In genomic region chr17:75617218-75617617, GRCh38 we compare ENCODE assay signal across 24 cellular contexts. TPM values are rescaled to one million over a fixed set of nuclear protein-coding genes. Genes with fewer than 3 reads are reported as not detected.
A peak's percentile ranks its signal among the peaks of the same experiment; 100 is the strongest.
DNase-seq lines count a peak whose midpoint lies in the region; ATAC-seq, FAIRE-seq and TF ChIP-seq lines count a peak whose summit lies in the region.
"Had no signal": no experiment of that assay in that cellular context is flagged by ENCODE, and none has a peak within 500 bp of the region (broad histone marks: within the 10 kb centered on the region; RNA-seq: fewer than 3 reads in every experiment).

No MANE protein-coding gene starts in this region.

- peak overlapping the region in 3 of 4 donors; percentile 79 to 98 (median 92) for H3K27ac ChIP-seq in Peyer's patch
- peak overlapping the region; percentile 88 to 100 for H3K27ac ChIP-seq in small intestine (ENCODE audit: low read depth in 1 of 2, low read length in 1 of 2)
- H3K27ac ChIP-seq: A549; BLaER1 treated with 17β-estradiol and CSF1 and Interleukin-3, amounts not matched to agents 10 nM and 100 nM had no signal

- no peaks in the 10 kb centered on the region for H3K4me1 Mint-ChIP-seq in activated T-helper 2 cell treated with anti-CD3 and anti-CD28 coated beads, Interferon-gamma antibody, Interleukin-2, Interleukin-4, amounts not matched to agents 10 μg/mL and 5 μg/mL and 100 μg/mL, durations not matched to agents 14 hours and 24 hours and 36 hours (ENCODE audit: low read depth)
- H3K4me1 Mint-ChIP-seq: CD4-positive, alpha-beta memory T cell had no signal

- TF ChIP-seq CTCF in Peyer's patch (IDR thresholded peaks at IDR 0.05): no peak

- FAIRE-seq in small intestine (lab: Jason Lieb, UNC): no peak
- FAIRE-seq: A549, GM19239 had no signal

- H3K36me3 Mint-ChIP-seq in activated T-helper 2 cell treated with anti-CD3 and anti-CD28 coated beads, Interferon-gamma antibody, Interleukin-2, Interleukin-4, amounts not matched to agents 10 μg/mL and 5 μg/mL and 100 μg/mL, durations not matched to agents 14 hours and 24 hours and 36 hours (ENCODE audit: low read depth): no peaks in the 10 kb centered on the region
- H3K36me3 Mint-ChIP-seq: CD4-positive, alpha-beta memory T cell had no signal

- H3K4me1 ChIP-seq in Peyer's patch (peaks cover 0 to 50% (median 3%) of the 10 kb centered on the region in 4 donors), small intestine (ENCODE audit: control insufficient read depth in 2 of 2, insufficient read depth in 1 of 2, low read depth in 1 of 2, low read length in 1 of 2) (peaks cover 0 to 5% of the 10 kb centered on the region in 2 donors)
- H3K4me1 ChIP-seq: BLaER1 treated with 17β-estradiol and CSF1 and Interleukin-3, amounts not matched to agents 10 nM and 100 nM had no signal

- intact Hi-C loops in left colon (cut with DNase I, micrococcal nuclease): no loop called here
- intact Hi-C loops in activated T-helper 2 cell treated with anti-CD3 and anti-CD28 coated beads, Interferon-gamma antibody, Interleukin-2, Interleukin-4, amounts not matched to agents 10 μg/mL and 5 μg/mL and 100 μg/mL, durations not matched to agents 14 hours and 24 hours and 36 hours (cut with micrococcal nuclease): no loop called here

- 26 to 66% (median 43%) methylated on average over 16 of the region's 16 CpGs for WGBS in small intestine, 3 donors

- ATAC-seq in left colon (peak; percentile 81), GM21360 (IDR thresholded peaks at IDR 0.05; ENCODE audit: unreplicated experiment) (no peak)
- ATAC-seq: A549 had no signal

- TF ChIP-seq POLR2A in Peyer's patch (IDR thresholded peaks at IDR 0.05): peak; percentile 74 to 94

- H3K4me3 ChIP-seq in Peyer's patch: peak overlapping the region in 2 of 4 donors; percentile 22 to 32
- peak overlapping the region in 1 of 2 donors; percentile 16 for H3K4me3 ChIP-seq in small intestine (ENCODE audit: low read depth in 1 of 2, low read length in 2 of 2)
- H3K4me3 ChIP-seq: A549; BLaER1 treated with 17β-estradiol and CSF1 and Interleukin-3, amounts not matched to agents 10 nM and 100 nM had no signal

- H3K27ac Mint-ChIP-seq in activated T-helper 2 cell treated with anti-CD3 and anti-CD28 coated beads, Interferon-gamma antibody, Interleukin-2, Interleukin-4, amounts not matched to agents 10 μg/mL and 5 μg/mL and 100 μg/mL, durations not matched to agents 14 hours and 24 hours and 36 hours: no peak overlapping the region

- DNase-seq in HT-29 (ENCODE audit: low spot score) (peak; percentile 95), Peyer's patch (peak in 2 of 3 donors; percentile 91 to 93), left colon (peak; percentile 86 to 93), small intestine (peak; percentile 99), COLO829 (ENCODE audit: low spot score) (no peak)
- no peak for DNase-seq in activated T-helper 2 cell treated with anti-CD3 and anti-CD28 coated beads, Interferon-gamma antibody, Interleukin-2, Interleukin-4, amounts not matched to agents 10 μg/mL and 5 μg/mL and 100 μg/mL, durations not matched to agents 14 hours and 24 hours and 36 hours (ENCODE audit: low spot score)
- DNase-seq: AML-193; CD4-positive, alpha-beta memory T cell; DMS 273 treated with DMSO at 0.1 percent for 48 hours; DND-41; H9; KG1; MM.1S; NCI-H2029; NCI-H524 treated with DMSO at 0.1 percent for 48 hours; NCI-H774; Right ventricle myocardium superior had no signal

- H3K36me3 ChIP-seq in Peyer's patch: peaks cover 0 to 94% (median 0%) of the 10 kb centered on the region in 3 donors
- H3K36me3 ChIP-seq in small intestine (ENCODE audit: control insufficient read depth in 2 of 2, insufficient read depth in 2 of 2, low read length in 2 of 2): peaks cover 16 to 24% of the 10 kb centered on the region in 2 donors

- H3K9me3 ChIP-seq in Peyer's patch (no peaks in the 10 kb centered on the region), small intestine (ENCODE audit: control insufficient read depth, low read depth) (no peaks in the 10 kb centered on the region)
- H3K9me3 ChIP-seq: A549; BLaER1 treated with 17β-estradiol and CSF1 and Interleukin-3, amounts not matched to agents 10 nM and 100 nM; Caco-2 had no signal

- H3K27me3 ChIP-seq in Peyer's patch: no peaks in the 10 kb centered on the region
- no peaks in the 10 kb centered on the region for H3K27me3 ChIP-seq in small intestine (ENCODE audit: control insufficient read depth in 2 of 2, insufficient read depth in 2 of 2, low read length in 2 of 2)
- H3K27me3 ChIP-seq: BLaER1 treated with 17β-estradiol and CSF1 and Interleukin-3, amounts not matched to agents 10 nM and 100 nM had no signal

- no peaks in the 10 kb centered on the region for H3K9me3 Mint-ChIP-seq in activated T-helper 2 cell treated with anti-CD3 and anti-CD28 coated beads, Interferon-gamma antibody, Interleukin-2, Interleukin-4, amounts not matched to agents 10 μg/mL and 5 μg/mL and 100 μg/mL, durations not matched to agents 14 hours and 24 hours and 36 hours
- H3K9me3 Mint-ChIP-seq: CD4-positive, alpha-beta memory T cell; H9 had no signal

- no peak overlapping the region for H3K4me3 Mint-ChIP-seq in activated T-helper 2 cell treated with anti-CD3 and anti-CD28 coated beads, Interferon-gamma antibody, Interleukin-2, Interleukin-4, amounts not matched to agents 10 μg/mL and 5 μg/mL and 100 μg/mL, durations not matched to agents 14 hours and 24 hours and 36 hours (ENCODE audit: low read depth)
- H3K4me3 Mint-ChIP-seq: CD4-positive, alpha-beta memory T cell; H9 had no signal

- H3K27me3 Mint-ChIP-seq in activated T-helper 2 cell treated with anti-CD3 and anti-CD28 coated beads, Interferon-gamma antibody, Interleukin-2, Interleukin-4, amounts not matched to agents 10 μg/mL and 5 μg/mL and 100 μg/mL, durations not matched to agents 14 hours and 24 hours and 36 hours (ENCODE audit: low read depth): no peaks in the 10 kb centered on the region
- H3K27me3 Mint-ChIP-seq: CD4-positive, alpha-beta memory T cell had no signal

RNA-seq across cellular contexts. Expression of gene SMIM5, which starts 16.0 kb away (rescaled TPM):
- total RNA-seq in HT-29 (2014; rRNA removed; shearing (Covaris generic)): 16.4 and 16.7 TPM in 2 replicates
- total RNA-seq in Peyer's patch (100 to 1,000 TPM in 1 of 4 donors, 10 to 100 TPM in 2, not detected in 1; 68.8 to 161 (median 97.1) TPM), left colon (10 to 100 TPM; 15.4 to 28.3 TPM)
- 100 to 1,000 TPM in 1 of 3 donors, 10 to 100 TPM in 2; 11.1 to 114 (median 94.6) TPM for polyA plus RNA-seq in small intestine
- 0.09 and 0.16 TPM in 2 replicates for total RNA-seq in activated T-helper 2 cell treated with anti-CD3 and anti-CD28 coated beads, Interferon-gamma antibody, Interleukin-2, Interleukin-4, amounts not matched to agents 10 μg/mL and 5 μg/mL and 100 μg/mL, durations not matched to agents 14 hours and 24 hours and 36 hours
- total RNA-seq: CD4-positive, alpha-beta memory T cell; HT1080; SK-MEL-5 had no signal
- polyA plus RNA-seq: CD4-positive, alpha-beta memory T cell had no signal

RNA-seq across cellular contexts. Expression of gene MYO15B, which starts 29.6 kb away (rescaled TPM):
- 29.0 and 36.8 TPM in 2 replicates for total RNA-seq in HT-29 (2014; rRNA removed; shearing (Covaris generic))
- total RNA-seq in Peyer's patch: 1,000 to 10,000 TPM in 3 of 4 donors, 100 to 1,000 TPM in 1; 552 to 2,671 (median 1,951) TPM
- total RNA-seq in left colon: 100 to 1,000 TPM; 575 to 676 TPM
- 1,000 to 10,000 TPM in 2 of 3 donors, 100 to 1,000 TPM in 1; 279 to 3,618 (median 2,326) TPM for polyA plus RNA-seq in small intestine
- total RNA-seq in activated T-helper 2 cell treated with anti-CD3 and anti-CD28 coated beads, Interferon-gamma antibody, Interleukin-2, Interleukin-4, amounts not matched to agents 10 μg/mL and 5 μg/mL and 100 μg/mL, durations not matched to agents 14 hours and 24 hours and 36 hours: 33.9 and 34.8 TPM in 2 replicates

RNA-seq across cellular contexts. Expression of gene RECQL5, which starts 49.7 kb away (rescaled TPM):
- 56.7 and 64.6 TPM in 2 replicates for total RNA-seq in HT-29 (2014; rRNA removed; shearing (Covaris generic))
- total RNA-seq in Peyer's patch (10 to 100 TPM; 26.3 to 85.0 (median 44.1) TPM), left colon (10 to 100 TPM; 23.2 to 27.0 TPM)
- 10 to 100 TPM; 14.6 to 20.2 (median 15.7) TPM for polyA plus RNA-seq in small intestine
- 30.8 and 33.3 TPM in 2 replicates for total RNA-seq in activated T-helper 2 cell treated with anti-CD3 and anti-CD28 coated beads, Interferon-gamma antibody, Interleukin-2, Interleukin-4, amounts not matched to agents 10 μg/mL and 5 μg/mL and 100 μg/mL, durations not matched to agents 14 hours and 24 hours and 36 hours

RNA-seq across cellular contexts. Expression of gene SAP30BP, which starts 49.9 kb away (rescaled TPM):
- 53.8 and 56.1 TPM in 2 replicates for total RNA-seq in HT-29 (2014; rRNA removed; shearing (Covaris generic))
- total RNA-seq in Peyer's patch: 100 to 1,000 TPM in 2 of 4 donors, 10 to 100 TPM in 2; 65.3 to 117 (median 101) TPM
- total RNA-seq in left colon: 10 to 100 TPM; 72.1 to 72.5 TPM
- polyA plus RNA-seq in small intestine: 10 to 100 TPM; 52.6 to 92.7 (median 83.2) TPM
- 97.6 and 101 TPM in 2 replicates for total RNA-seq in activated T-helper 2 cell treated with anti-CD3 and anti-CD28 coated beads, Interferon-gamma antibody, Interleukin-2, Interleukin-4, amounts not matched to agents 10 μg/mL and 5 μg/mL and 100 μg/mL, durations not matched to agents 14 hours and 24 hours and 36 hours

Comparison
In these comparisons a context has a peak if more than half of its experiments do, and no peak if none do; other contexts are left out.
1. DNase-seq: peak in HT-29 (single experiment), Peyer's patch (2 of 3), left colon (2 of 2) and small intestine (single experiment); none in COLO829 (single experiment) and activated T-helper 2 cell treated with anti-CD3 and anti-CD28 coated beads, Interferon-gamma antibody, Interleukin-2, Interleukin-4, amounts not matched to agents 10 μg/mL and 5 μg/mL and 100 μg/mL, durations not matched to agents 14 hours and 24 hours and 36 hours (single experiment).
2. RNA of gene MYO15B, which starts 29.6 kb away (total RNA-seq): 552 to 2,671 TPM in Peyer's patch and 575 to 676 TPM in left colon; 29.0 to 36.8 TPM in HT-29 and 33.9 to 34.8 TPM in activated T-helper 2 cell treated with anti-CD3 and anti-CD28 coated beads, Interferon-gamma antibody, Interleukin-2, Interleukin-4, amounts not matched to agents 10 μg/mL and 5 μg/mL and 100 μg/mL, durations not matched to agents 14 hours and 24 hours and 36 hours; every median in the first group is over 10 times any median in the second.